24 cellular contexts compared by ENCODE assay signal in genomic region chrX:110691446-110691845, GRCh38.
A peak's percentile ranks its signal among the peaks of the same experiment; 100 is the strongest.
DNase-seq lines count a peak whose midpoint lies in the region; ATAC-seq and TF ChIP-seq lines count a peak whose summit lies in the region.
"Had no signal": no experiment of that assay in that cellular context is flagged by ENCODE, and none has a peak within 500 bp of the region (broad histone marks: within the 10 kb centered on the region; RNA-seq: fewer than 3 reads in every experiment).

No MANE protein-coding gene starts in this region.

- H3K36me3 Mint-ChIP-seq in activated T-cell treated with anti-CD3 and anti-CD28 coated beads, Interleukin-2, amount 50 U/mL, for 72 hours (ENCODE audit: insufficient read depth in 2 of 2) = no peaks in the 10 kb centered on the region
- H3K36me3 Mint-ChIP-seq in activated T-cell treated with anti-CD3 and anti-CD28 coated beads, Interleukin-2, amount 50 U/mL, for 4 hours (ENCODE audit: insufficient read depth) = no peaks in the 10 kb centered on the region
- H3K36me3 Mint-ChIP-seq: CD8-positive, alpha-beta memory T cell had no signal

- H3K27me3 Mint-ChIP-seq in activated T-cell treated with anti-CD3 and anti-CD28 coated beads, Interleukin-2, amount 50 U/mL, for 72 hours (ENCODE audit: low read depth) = peaks cover 26% of the 10 kb centered on the region
- no peaks in the 10 kb centered on the region for H3K27me3 Mint-ChIP-seq in activated T-cell treated with anti-CD3 and anti-CD28 coated beads, Interleukin-2, amount 50 U/mL, for 4 hours (ENCODE audit: low read depth)

- no peak for TF ChIP-seq CTCF in epithelial cell of esophagus (IDR thresholded peaks at IDR 0.05; ENCODE audit: insufficient read depth, low read depth, low read length, missing control alignments)

- no peak for DNase-seq in activated T-cell treated with anti-CD3 and anti-CD28 coated beads, Interleukin-2, amount 50 U/mL, for 72 hours
- DNase-seq in activated T-cell treated with anti-CD3 and anti-CD28 coated beads, Interleukin-2, amount 50 U/mL, for 4 hours = no peak
- peak; percentile 19 for DNase-seq in RPMI7951 (ENCODE audit: low read depth)
- DNase-seq in epithelial cell of esophagus (ENCODE audit: low read depth) = peak; percentile 0
- DNase-seq in skeletal muscle cell (ENCODE audit: low read depth) = peak; percentile 4
- no peak for DNase-seq in retina
- DNase-seq: 8988T; AML-193; C1 segment of cervical spinal cord; Calu3; CD8-positive, alpha-beta memory T cell; DMS153; GDM1; H7; HFFc6; KBM-7; NCI-H1092; NCI-H1436; NCI-H2029; NCI-H2227 treated with DMSO at 0.1 percent for 48 hours; NCI-H510A; SIG-M5 had no signal

- H3K4me1 Mint-ChIP-seq in activated T-cell treated with anti-CD3 and anti-CD28 coated beads, Interleukin-2, amount 50 U/mL, for 72 hours (ENCODE audit: low read depth) = peaks cover 4% of the 10 kb centered on the region
- H3K4me1 Mint-ChIP-seq in activated T-cell treated with anti-CD3 and anti-CD28 coated beads, Interleukin-2, amount 50 U/mL, for 4 hours (ENCODE audit: low read depth) = no peaks in the 10 kb centered on the region
- H3K4me1 Mint-ChIP-seq: CD8-positive, alpha-beta memory T cell had no signal

- H3K4me3 ChIP-seq in epithelial cell of esophagus (ENCODE audit: low read length) (no peak overlapping the region), skeletal muscle cell (ENCODE audit: low read depth, low read length) (no peak overlapping the region)

- H3K9me3 Mint-ChIP-seq in activated T-cell treated with anti-CD3 and anti-CD28 coated beads, Interleukin-2, amount 50 U/mL, for 72 hours = no peaks in the 10 kb centered on the region
- H3K9me3 Mint-ChIP-seq in activated T-cell treated with anti-CD3 and anti-CD28 coated beads, Interleukin-2, amount 50 U/mL, for 4 hours = no peaks in the 10 kb centered on the region
- H3K9me3 Mint-ChIP-seq: CD8-positive, alpha-beta memory T cell; HFFc6 had no signal

- no peak overlapping the region for H3K27ac Mint-ChIP-seq in activated T-cell treated with anti-CD3 and anti-CD28 coated beads, Interleukin-2, amount 50 U/mL, for 72 hours
- H3K27ac Mint-ChIP-seq: CD8-positive, alpha-beta memory T cell; HFFc6 had no signal

- no peak overlapping the region for H3K4me3 Mint-ChIP-seq in activated T-cell treated with anti-CD3 and anti-CD28 coated beads, Interleukin-2, amount 50 U/mL, for 72 hours
- no peak overlapping the region for H3K4me3 Mint-ChIP-seq in activated T-cell treated with anti-CD3 and anti-CD28 coated beads, Interleukin-2, amount 50 U/mL, for 4 hours
- H3K4me3 Mint-ChIP-seq: CD8-positive, alpha-beta memory T cell; HFFc6 had no signal

- peak; percentile 9 to 49 for ATAC-seq in activated T-cell treated with anti-CD3 and anti-CD28 coated beads, Interleukin-2, amount 50 U/mL, for 72 hours (replicated peaks in 1 of 2)
- no peak for ATAC-seq in activated T-cell treated with anti-CD3 and anti-CD28 coated beads, Interleukin-2, amount 50 U/mL, for 4 hours
- ATAC-seq in HG03460 (IDR thresholded peaks at IDR 0.05; ENCODE audit: unreplicated experiment) (no peak), GM19463 (IDR thresholded peaks at IDR 0.05; ENCODE audit: unreplicated experiment) (no peak)

Comparison
In these comparisons a context has a peak if more than half of its experiments do, and no peak if none do; other contexts are left out.
1. ATAC-seq: peak in activated T-cell treated with anti-CD3 and anti-CD28 coated beads, Interleukin-2, amount 50 U/mL, for 72 hours (2 of 2); none in activated T-cell treated with anti-CD3 and anti-CD28 coated beads, Interleukin-2, amount 50 U/mL, for 4 hours (0 of 2), HG03460 (single experiment) and GM19463 (single experiment).
2. DNase-seq: peak in RPMI7951 (single experiment), epithelial cell of esophagus (single experiment) and skeletal muscle cell (single experiment); none in activated T-cell treated with anti-CD3 and anti-CD28 coated beads, Interleukin-2, amount 50 U/mL, for 72 hours (0 of 2), activated T-cell treated with anti-CD3 and anti-CD28 coated beads, Interleukin-2, amount 50 U/mL, for 4 hours (single experiment) and retina (single experiment).